In genomic region chr1:47399138-47399840, GRCh38 we compare ENCODE assay signal across 18 cellular contexts. TPM values are rescaled to one million over a fixed set of nuclear protein-coding genes. Genes with fewer than 3 reads are reported as not detected.
DNase-seq lines count a peak whose midpoint lies in the region; ATAC-seq and TF ChIP-seq lines count a peak whose summit lies in the region.
"Had no signal": no experiment of that assay in that cellular context is flagged by ENCODE, and none has a peak within 500 bp of the region (broad histone marks: within the 10 kb centered on the region; RNA-seq: fewer than 3 reads in every experiment).

No MANE protein-coding gene starts in this region.

- H3K4me3 ChIP-seq in OCI-LY7 (ENCODE audit: low read depth, low read length, poor library complexity, severe bottlenecking), result peak overlapping the region; percentile 18
- H3K4me3 ChIP-seq: MG63, SK-N-MC had no signal

- no peaks in the 10 kb centered on the region for H3K9me3 ChIP-seq in OCI-LY7 (ENCODE audit: low read length)
- H3K9me3 ChIP-seq: MG63 had no signal

- peaks cover 53% of the 10 kb centered on the region for H3K27me3 Mint-ChIP-seq in stimulated activated memory B cell treated with anti-CD40 and anti-IgM and Interleukin-4, amounts not matched to agents 10 μg/mL and 1 μg/mL and 100 μg/mL, for 72 hours

- H3K36me3 Mint-ChIP-seq in stimulated activated memory B cell treated with anti-CD40 and anti-IgM and Interleukin-4, amounts not matched to agents 10 μg/mL and 1 μg/mL and 100 μg/mL, for 72 hours, result no peaks in the 10 kb centered on the region

- H2AFZ ChIP-seq in OCI-LY7 (ENCODE audit: low read length), result no peak overlapping the region

- no peak overlapping the region for H3K4me3 Mint-ChIP-seq in stimulated activated memory B cell treated with anti-CD40 and anti-IgM and Interleukin-4, amounts not matched to agents 10 μg/mL and 1 μg/mL and 100 μg/mL, for 72 hours

- CTCF ChIA-PET in OCI-LY7 (lab: Charles Lee; ENCODE audit: unreplicated experiment), result interaction anchor here (0.9 to 1.4 kb wide), 4 partner anchors 10 to 1617 kb away, joined by 3 read pairs; no protein-coding TSS in a partner anchor

- H3K9me2 ChIP-seq in OCI-LY7 (ENCODE audit: insufficient read depth, low read length), result no peaks in the 10 kb centered on the region

- no peak overlapping the region for H3K27ac Mint-ChIP-seq in stimulated activated memory B cell treated with anti-CD40 and anti-IgM and Interleukin-4, amounts not matched to agents 10 μg/mL and 1 μg/mL and 100 μg/mL, for 72 hours

- H3K36me3 ChIP-seq in OCI-LY7 (ENCODE audit: insufficient read depth, low read length), result no peaks in the 10 kb centered on the region
- H3K36me3 ChIP-seq: MG63 had no signal

- no peaks in the 10 kb centered on the region for H4K20me1 ChIP-seq in OCI-LY7 (ENCODE audit: insufficient read depth, low read length)

- H3K9me3 Mint-ChIP-seq in stimulated activated memory B cell treated with anti-CD40 and anti-IgM and Interleukin-4, amounts not matched to agents 10 μg/mL and 1 μg/mL and 100 μg/mL, for 72 hours, result no peaks in the 10 kb centered on the region

- no TSS peak for BruUV-seq in OCI-LY7 (replicated peaks; lab: Mats Ljungman, UMichigan)

- H3K4me1 Mint-ChIP-seq in stimulated activated memory B cell treated with anti-CD40 and anti-IgM and Interleukin-4, amounts not matched to agents 10 μg/mL and 1 μg/mL and 100 μg/mL, for 72 hours, result no peaks in the 10 kb centered on the region

- intact Hi-C loops in OCI-LY7 (cut with micrococcal nuclease; ENCODE audit: unreplicated experiment), result loop anchor here (1.0 kb wide), 1 partner anchor 39 kb away; the partner anchor contains the start of gene FOXD2

- POLR2A ChIA-PET in OCI-LY7 (lab: Charles Lee), result interaction anchor here (0.6 to 1.9 kb wide), 3 partner anchors 14 to 1552 kb away, joined by 3 to 7 read pairs (median 3); no protein-coding TSS in a partner anchor

- H3K27ac ChIP-seq in OCI-LY7 (ENCODE audit: low read depth, low read length, poor library complexity, severe bottlenecking), result peak overlapping the region; percentile 82
- H3K27ac ChIP-seq: SK-N-MC had no signal

- no peaks in the 10 kb centered on the region for H3K79me2 ChIP-seq in OCI-LY7 (ENCODE audit: insufficient read depth, low read depth, low read length)

- peaks cover 79% of the 10 kb centered on the region for H3K4me1 ChIP-seq in OCI-LY7 (ENCODE audit: insufficient read depth, low read length, poor library complexity, severe bottlenecking)

- DNase-seq in OCI-LY7 (ENCODE audit: low spot score) (peak; percentile 91), NCI-H2029 treated with DMSO at 0.1 percent for 48 hours (lab: John Stamatoyannopoulos, UW) (no peak), NCI-H2081 treated with DMSO at 0.1 percent for 48 hours (lab: John Stamatoyannopoulos, UW) (no peak)
- DNase-seq: ACHN; DMS 273 treated with DMSO at 0.1 percent for 48 hours; MG63; NCI-H1105; NCI-H510A; NCI-H748 treated with DMSO at 0.1 percent for 48 hours; NK-92 treated with Interleukin-12 subunit alpha and Interleukin-12 subunit beta, amount 100 ng/mL, for 24 hours; SHP77 had no signal

- TF ChIP-seq CTCF in OCI-LY7 (conservative IDR thresholded peaks at IDR 0.05; ENCODE audit: low read length), result no peak

- peak overlapping the region; percentile 55 for H3K4me2 ChIP-seq in OCI-LY7 (ENCODE audit: low read length)

- ATAC-seq in GM18858 (IDR thresholded peaks at IDR 0.05; ENCODE audit: unreplicated experiment), result peak; percentile 49
- ATAC-seq in HG02852 (IDR thresholded peaks at IDR 0.05; ENCODE audit: unreplicated experiment), result peak; percentile 63
- ATAC-seq in stimulated activated memory B cell treated with anti-CD40 and anti-IgM and Interleukin-4, amounts not matched to agents 10 μg/mL and 1 μg/mL and 100 μg/mL, for 72 hours, result peak; percentile 72
- ATAC-seq in HG03025 (IDR thresholded peaks at IDR 0.05; ENCODE audit: low FRiP score, unreplicated experiment), result no peak

RNA-seq across cellular contexts. Expression of gene FOXE3, which starts 16.8 kb away (rescaled TPM):
- total RNA-seq in OCI-LY7 (2014; rRNA removed; shearing (Covaris generic)), result 0.15 TPM in 1 of 2 replicates, not detected in the other
- total RNA-seq in OCI-LY7 (2022), result not detected in 2 replicates
- total RNA-seq: RPMI7951; T-helper 2 cell treated with Interferon-gamma antibody and Interleukin-4, amounts not matched to agents 100 ng/mL and 5 ng/mL, for 36 hours had no signal

RNA-seq across cellular contexts. Expression of gene FOXD2, which starts 38.6 kb away (rescaled TPM):
- 0.44 and 0.76 TPM in 2 replicates for total RNA-seq in OCI-LY7 (2014; rRNA removed; shearing (Covaris generic))
- total RNA-seq in OCI-LY7 (2022), result 0.49 and 0.52 TPM in 2 replicates
